Comparison of ENCODE assay signal across 21 cellular contexts in the genomic region with DNA sequence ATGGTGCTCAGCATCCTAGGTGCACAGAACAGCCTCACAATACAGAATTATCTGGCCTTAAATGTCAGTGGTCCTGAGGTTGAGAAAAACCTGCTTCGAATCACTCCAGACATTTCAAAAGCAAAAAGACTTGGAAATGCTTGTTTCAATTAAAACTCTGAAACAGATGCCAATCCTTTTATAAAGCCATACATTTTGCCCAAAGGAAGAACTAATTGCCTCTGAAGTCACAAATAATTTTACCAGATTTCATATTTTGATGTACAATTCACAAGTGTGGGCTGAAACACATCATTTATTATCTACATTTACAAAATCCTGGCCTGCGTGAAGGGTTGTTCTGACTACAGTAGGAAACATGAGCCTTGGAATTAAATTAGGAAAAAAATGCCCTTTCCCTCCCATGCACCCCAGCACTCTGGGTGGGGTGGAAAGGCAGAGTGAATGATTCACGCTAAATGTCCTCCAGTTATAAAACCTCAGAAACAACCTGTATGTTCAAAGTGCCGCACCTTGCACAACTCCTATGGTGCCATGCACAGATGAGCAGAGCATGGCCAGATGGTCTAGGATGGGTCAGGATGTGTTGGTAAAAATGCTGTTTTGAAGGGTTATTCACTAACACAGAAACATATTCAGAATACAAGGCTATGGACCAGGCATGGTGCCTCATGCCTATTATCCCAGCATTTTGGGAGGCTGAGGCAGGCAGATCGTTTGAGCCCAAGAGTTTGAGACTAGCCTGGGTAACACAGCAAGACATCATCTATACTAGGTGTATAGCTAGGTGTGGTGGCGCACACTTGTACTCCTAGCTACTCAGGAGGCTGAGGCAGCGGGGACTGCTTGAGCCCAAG.
DNase-seq lines count a peak whose midpoint lies in the region; ATAC-seq and TF ChIP-seq lines count a peak whose summit lies in the region.
"Had no signal": no experiment of that assay in that cellular context is flagged by ENCODE, and none has a peak within 500 bp of the region (broad histone marks: within the 10 kb centered on the region; RNA-seq: fewer than 3 reads in every experiment).

No MANE protein-coding gene starts in this region.

- H4K20me1 ChIP-seq in smooth muscle cell (ENCODE audit: low read depth) = peaks cover 39% of the 10 kb centered on the region

- H3K36me3 ChIP-seq in tibial artery (peaks cover 0 to 20% (median 0%) of the 10 kb centered on the region in 3 donors), smooth muscle cell (ENCODE audit: low read depth) (no peaks in the 10 kb centered on the region)
- H3K36me3 ChIP-seq: transverse colon had no signal

- H3K4me3 Mint-ChIP-seq in activated T-cell treated with anti-CD3 and anti-CD28 coated beads, Interleukin-2, amount 50 U/mL, for 24 hours = no peak overlapping the region
- no peak overlapping the region for H3K4me3 Mint-ChIP-seq in activated T-helper 1 cell treated with anti-CD3 and anti-CD28 coated beads, Interleukin-12 subunit alpha, Interleukin-12 subunit beta, Interleukin-2, Interleukin-4 antibody, amounts not matched to agents 30 ng/mL and 10 ng/mL and 1 ng/mL, durations not matched to agents 14 hours and 24 hours and 36 hours
- H3K4me3 Mint-ChIP-seq: activated CD8-positive, alpha-beta T cell treated with anti-CD3 and anti-CD28 coated beads for 36 hours; activated T-cell treated with anti-CD3 and anti-CD28 coated beads, Interleukin-2, amount 50 U/mL, for 4 hours; HFFc6; stimulated activated naive CD8-positive, alpha-beta T cell treated with anti-CD3 and anti-CD28 coated beads, Interleukin-15, Interleukin-2, amounts not matched to agents 100 ng/mL and 50 ng/mL, for 24 hours; T-helper 2 cell treated with Interferon-gamma antibody and Interleukin-4, amounts not matched to agents 5 μg/mL and 100 μg/mL, for 36 hours had no signal

- H3K9ac ChIP-seq in smooth muscle cell (ENCODE audit: low read depth) = no peak overlapping the region

- ATAC-seq in SK-N-SH treated with all-trans-retinoic acid at 6 μM for 48 hours = peak; percentile 48
- ATAC-seq in esophagus mucosa = peak; percentile 39
- ATAC-seq: activated CD8-positive, alpha-beta T cell treated with anti-CD3 and anti-CD28 coated beads for 36 hours; activated naive CD4-positive, alpha-beta T cell treated with anti-CD3 and anti-CD28 coated beads, Interleukin-2, amount 50 U/mL, for 72 hours; activated T-cell treated with anti-CD3 and anti-CD28 coated beads, Interleukin-2, amount 50 U/mL, for 4 hours had no signal

- 90% methylated on average over 7 of the region's 7 CpGs for WGBS in smooth muscle cell (ENCODE audit: low lambda C conversion rate)

- H3K27me3 ChIP-seq in tibial artery (no peaks in the 10 kb centered on the region), smooth muscle cell (ENCODE audit: low read depth) (no peaks in the 10 kb centered on the region)
- H3K27me3 ChIP-seq: Peyer's patch, transverse colon had no signal

- H3K27me3 Mint-ChIP-seq in activated T-cell treated with anti-CD3 and anti-CD28 coated beads, Interleukin-2, amount 50 U/mL, for 24 hours = no peaks in the 10 kb centered on the region
- H3K27me3 Mint-ChIP-seq in activated T-helper 1 cell treated with anti-CD3 and anti-CD28 coated beads, Interleukin-12 subunit alpha, Interleukin-12 subunit beta, Interleukin-2, Interleukin-4 antibody, amounts not matched to agents 30 ng/mL and 10 ng/mL and 1 ng/mL, durations not matched to agents 14 hours and 24 hours and 36 hours (ENCODE audit: insufficient read depth) = no peaks in the 10 kb centered on the region
- H3K27me3 Mint-ChIP-seq: activated CD8-positive, alpha-beta T cell treated with anti-CD3 and anti-CD28 coated beads for 36 hours; stimulated activated naive CD8-positive, alpha-beta T cell treated with anti-CD3 and anti-CD28 coated beads, Interleukin-15, Interleukin-2, amounts not matched to agents 100 ng/mL and 50 ng/mL, for 24 hours had no signal

- peaks cover 69% of the 10 kb centered on the region for H3K36me3 Mint-ChIP-seq in activated T-cell treated with anti-CD3 and anti-CD28 coated beads, Interleukin-2, amount 50 U/mL, for 24 hours (ENCODE audit: low read depth)
- peaks cover 18% of the 10 kb centered on the region for H3K36me3 Mint-ChIP-seq in activated T-helper 1 cell treated with anti-CD3 and anti-CD28 coated beads, Interleukin-12 subunit alpha, Interleukin-12 subunit beta, Interleukin-2, Interleukin-4 antibody, amounts not matched to agents 30 ng/mL and 10 ng/mL and 1 ng/mL, durations not matched to agents 14 hours and 24 hours and 36 hours (ENCODE audit: low read depth)

- peaks cover 69% of the 10 kb centered on the region for H3K79me2 ChIP-seq in smooth muscle cell (ENCODE audit: low read depth)

- TF ChIP-seq CTCF in tibial artery (IDR thresholded peaks at IDR 0.05) (no peak), smooth muscle cell (IDR thresholded peaks at IDR 0.05; ENCODE audit: borderline replicate concordance, insufficient read depth, poor library complexity, severe bottlenecking) (no peak)

- no peak overlapping the region for H2AFZ ChIP-seq in smooth muscle cell (ENCODE audit: low read depth)

- H3K4me3 ChIP-seq in tibial artery (no peak overlapping the region), smooth muscle cell (no peak overlapping the region)
- H3K4me3 ChIP-seq: coronary artery, Peyer's patch, transverse colon had no signal

- no peaks in the 10 kb centered on the region for H3K9me3 Mint-ChIP-seq in activated T-cell treated with anti-CD3 and anti-CD28 coated beads, Interleukin-2, amount 50 U/mL, for 24 hours
- H3K9me3 Mint-ChIP-seq in activated T-helper 1 cell treated with anti-CD3 and anti-CD28 coated beads, Interleukin-12 subunit alpha, Interleukin-12 subunit beta, Interleukin-2, Interleukin-4 antibody, amounts not matched to agents 30 ng/mL and 10 ng/mL and 1 ng/mL, durations not matched to agents 14 hours and 24 hours and 36 hours = no peaks in the 10 kb centered on the region
- H3K9me3 Mint-ChIP-seq: activated CD8-positive, alpha-beta T cell treated with anti-CD3 and anti-CD28 coated beads for 36 hours; activated naive CD4-positive, alpha-beta T cell treated with anti-CD3 and anti-CD28 coated beads, Interleukin-2, amount 50 U/mL, for 72 hours; activated T-cell treated with anti-CD3 and anti-CD28 coated beads, Interleukin-2, amount 50 U/mL, for 4 hours; HFFc6; stimulated activated naive CD8-positive, alpha-beta T cell treated with anti-CD3 and anti-CD28 coated beads, Interleukin-15, Interleukin-2, amounts not matched to agents 100 ng/mL and 50 ng/mL, for 24 hours; T-helper 2 cell treated with Interferon-gamma antibody and Interleukin-4, amounts not matched to agents 5 μg/mL and 100 μg/mL, for 36 hours had no signal

- intact Hi-C loops in tibial artery (cut with DNase I; ENCODE audit: low total_unique reads) = loop anchor here (5.0 to 10.0 kb wide), 2 partner anchors 72 to 195 kb away; no protein-coding TSS in a partner anchor
- intact Hi-C loops in activated T-helper 1 cell treated with anti-CD3 and anti-CD28 coated beads, Interleukin-12 subunit alpha, Interleukin-12 subunit beta, Interleukin-2, Interleukin-4 antibody, amounts not matched to agents 30 ng/mL and 10 ng/mL and 1 ng/mL, durations not matched to agents 14 hours and 24 hours and 36 hours (cut with micrococcal nuclease) = no loop called here

- peak overlapping the region; percentile 15 to 41 for H3K27ac ChIP-seq in tibial artery
- no peak overlapping the region for H3K27ac ChIP-seq in smooth muscle cell (ENCODE audit: low read depth)
- H3K27ac ChIP-seq: Peyer's patch, transverse colon had no signal

- H3K4me1 ChIP-seq in tibial artery = peaks cover 0 to 29% (median 19%) of the 10 kb centered on the region in 4 donors
- peaks cover 16% of the 10 kb centered on the region for H3K4me1 ChIP-seq in smooth muscle cell (ENCODE audit: low read depth)

- no peak overlapping the region for H3K4me2 ChIP-seq in smooth muscle cell

- H3K4me1 Mint-ChIP-seq in activated T-cell treated with anti-CD3 and anti-CD28 coated beads, Interleukin-2, amount 50 U/mL, for 24 hours (ENCODE audit: low read depth) = peaks cover 38% of the 10 kb centered on the region
- H3K4me1 Mint-ChIP-seq in activated T-helper 1 cell treated with anti-CD3 and anti-CD28 coated beads, Interleukin-12 subunit alpha, Interleukin-12 subunit beta, Interleukin-2, Interleukin-4 antibody, amounts not matched to agents 30 ng/mL and 10 ng/mL and 1 ng/mL, durations not matched to agents 14 hours and 24 hours and 36 hours (ENCODE audit: low read depth) = peaks cover 27% of the 10 kb centered on the region

- peak overlapping the region; percentile 11 for H3K27ac Mint-ChIP-seq in activated T-cell treated with anti-CD3 and anti-CD28 coated beads, Interleukin-2, amount 50 U/mL, for 24 hours
- no peak overlapping the region for H3K27ac Mint-ChIP-seq in activated T-helper 1 cell treated with anti-CD3 and anti-CD28 coated beads, Interleukin-12 subunit alpha, Interleukin-12 subunit beta, Interleukin-2, Interleukin-4 antibody, amounts not matched to agents 30 ng/mL and 10 ng/mL and 1 ng/mL, durations not matched to agents 14 hours and 24 hours and 36 hours
- H3K27ac Mint-ChIP-seq: activated CD8-positive, alpha-beta T cell treated with anti-CD3 and anti-CD28 coated beads for 36 hours; HFFc6; stimulated activated naive CD8-positive, alpha-beta T cell treated with anti-CD3 and anti-CD28 coated beads, Interleukin-15, Interleukin-2, amounts not matched to agents 100 ng/mL and 50 ng/mL, for 24 hours; T-helper 2 cell treated with Interferon-gamma antibody and Interleukin-4, amounts not matched to agents 5 μg/mL and 100 μg/mL, for 36 hours had no signal

- DNase-seq in activated T-cell treated with anti-CD3 and anti-CD28 coated beads, Interleukin-2, amount 50 U/mL, for 24 hours = no peak
- DNase-seq in activated T-cell treated with anti-CD3 and anti-CD28 coated beads, Interleukin-2, amount 50 U/mL, for 48 hours = no peak
- peak in 1 of 2 donors; percentile 39 for DNase-seq in tibial artery
- DNase-seq in NCI-H345 (lab: John Stamatoyannopoulos, UW) = no peak
- no peak for DNase-seq in smooth muscle cell (lab: John Stamatoyannopoulos, UW; ENCODE audit: unreplicated experiment)
- DNase-seq in activated T-helper 1 cell treated with anti-CD3 and anti-CD28 coated beads, Interleukin-12 subunit alpha, Interleukin-12 subunit beta, Interleukin-2, Interleukin-4 antibody, amounts not matched to agents 30 ng/mL and 10 ng/mL and 1 ng/mL, durations not matched to agents 14 hours and 24 hours and 36 hours (ENCODE audit: low spot score) = no peak
- DNase-seq: 8988T; activated CD4-positive, CD25-positive, alpha-beta regulatory T cell; activated CD8-positive, alpha-beta T cell treated with anti-CD3 and anti-CD28 coated beads for 36 hours; activated T-cell treated with anti-CD3 and anti-CD28 coated beads, Interleukin-2, amount 50 U/mL, for 4 hours; HFFc6; hippocampal formation; Peyer's patch; stimulated activated CD4-positive, alpha-beta T cell treated with anti-CD3 and anti-CD28 coated beads, Interleukin-4, amount 100 ng/mL, for 1 hour; transverse colon had no signal

- H3K9me3 ChIP-seq in tibial artery (no peaks in the 10 kb centered on the region), smooth muscle cell (replicated peaks; ENCODE audit: low read depth) (no peaks in the 10 kb centered on the region)
- H3K9me3 ChIP-seq: Peyer's patch, transverse colon had no signal

- H3F3A ChIP-seq in smooth muscle cell (ENCODE audit: low read depth) = peaks cover 11% of the 10 kb centered on the region

TF ChIP-seq in SK-N-SH treated with all-trans-retinoic acid at 6 μM for 48 hours, 23 proteins besides CTCF, POLR2A, EP300 and RAD21 (continues in another document):
- no peak for TF ChIP-seq ZFP30 (CRISPR knock-in tag; IDR thresholded peaks at IDR 0.05)
